ENCODE assay signal across 19 cellular contexts in genomic region chr15:100115066-100115710, GRCh38.
DNase-seq lines count a peak whose midpoint lies in the region; ATAC-seq and TF ChIP-seq lines count a peak whose summit lies in the region.
"Had no signal": no experiment of that assay in that cellular context is flagged by ENCODE, and none has a peak within 500 bp of the region (broad histone marks: within the 10 kb centered on the region; RNA-seq: fewer than 3 reads in every experiment).

No MANE protein-coding gene starts in this region.

- no peak for TF ChIP-seq CTCF in PC-3 (conservative IDR thresholded peaks at IDR 0.05; ENCODE audit: low read depth, low read length)

- H3K9me3 ChIP-seq in PC-3 (ENCODE audit: low read length): no peaks in the 10 kb centered on the region
- no peaks in the 10 kb centered on the region for H3K9me3 ChIP-seq in muscle layer of colon (ENCODE audit: low read length)
- no peaks in the 10 kb centered on the region for H3K9me3 ChIP-seq in stomach smooth muscle (ENCODE audit: control insufficient read depth in 2 of 2, low read length in 2 of 2)
- H3K9me3 ChIP-seq: colonic mucosa had no signal

- H4K20me1 ChIP-seq in PC-3 (ENCODE audit: low read length): no peaks in the 10 kb centered on the region

- H3K4me3 ChIP-seq in PC-3 (ENCODE audit: low read length): no peak overlapping the region
- H3K4me3 ChIP-seq in muscle layer of colon (ENCODE audit: low read depth in 1 of 2, low read length in 2 of 2): no peak overlapping the region
- H3K4me3 ChIP-seq in stomach smooth muscle (ENCODE audit: low read length in 2 of 2): no peak overlapping the region
- H3K4me3 ChIP-seq: colonic mucosa had no signal

- no peaks in the 10 kb centered on the region for H3K27me3 ChIP-seq in PC-3 (ENCODE audit: low read length)
- no peaks in the 10 kb centered on the region for H3K27me3 ChIP-seq in muscle layer of colon (ENCODE audit: control insufficient read depth in 1 of 2, insufficient read depth in 2 of 2, low read length in 2 of 2)
- H3K27me3 ChIP-seq in stomach smooth muscle (ENCODE audit: control insufficient read depth in 1 of 2, insufficient read depth in 2 of 2, low read length in 2 of 2): no peaks in the 10 kb centered on the region
- H3K27me3 ChIP-seq: colonic mucosa had no signal

- POLR2A ChIA-PET in PC-3 (lab: Charles Lee; ENCODE audit: unreplicated experiment): no interaction called here

- CTCF ChIA-PET in PC-3 (lab: Charles Lee): interaction anchor here (1.1 kb wide), 1 partner anchor 235 kb away, joined by 3 read pairs; no protein-coding TSS in a partner anchor

- DNase-seq in PC-3 (no peak), caudate nucleus (lab: John Stamatoyannopoulos, UW) (no peak), GOT3 (lab: John Stamatoyannopoulos, UW) (no peak), cerebellum (ENCODE audit: low spot score) (no peak)
- DNase-seq: activated CD8-positive, alpha-beta T cell treated with anti-CD3 and anti-CD28 coated beads, Interleukin-2, amount 10 ng/mL, durations not matched to agents 7 days and 5 days; activated naive CD8-positive, alpha-beta T cell treated with anti-CD3 and anti-CD28 coated beads, Interleukin-2, amount 50 U/mL, for 24 hours; colonic mucosa; GF-D8; Karpas-422; midbrain; NK-92 treated with Interleukin-12 subunit alpha and Interleukin-12 subunit beta, amount 100 ng/mL, for 24 hours; occipital lobe; stimulated activated naive CD8-positive, alpha-beta T cell treated with anti-CD3 and anti-CD28 coated beads, Interleukin-15, Interleukin-2, amounts not matched to agents 100 U/mL and 50 U/mL, for 24 hours; T-cell had no signal

- no peak overlapping the region for H3K9ac ChIP-seq in PC-3 (ENCODE audit: low read length)
- no peak overlapping the region for H3K9ac ChIP-seq in muscle layer of colon (ENCODE audit: low read length)
- no peak overlapping the region for H3K9ac ChIP-seq in stomach smooth muscle (ENCODE audit: low read length in 2 of 2)

- H3K27ac ChIP-seq in PC-3 (ENCODE audit: low read length) (no peak overlapping the region), caudate nucleus (ENCODE audit: low read depth, low read length) (peak overlapping the region; percentile 89), muscle layer of colon (ENCODE audit: low read depth, low read length) (peak overlapping the region; percentile 77), stomach smooth muscle (ENCODE audit: low read length) (peak overlapping the region; percentile 24)
- H3K27ac ChIP-seq: colonic mucosa had no signal

- no peak for ATAC-seq in PC-3
- ATAC-seq in HG03342 (IDR thresholded peaks at IDR 0.05; ENCODE audit: unreplicated experiment): no peak
- no peak for ATAC-seq in GM18519 (IDR thresholded peaks at IDR 0.05; ENCODE audit: low FRiP score, unreplicated experiment)
- ATAC-seq: activated CD8-positive, alpha-beta T cell treated with anti-CD3 and anti-CD28 coated beads, Interleukin-2, amount 10 ng/mL, durations not matched to agents 7 days and 5 days; activated naive CD8-positive, alpha-beta T cell treated with anti-CD3 and anti-CD28 coated beads, Interleukin-2, amount 50 U/mL, for 24 hours; stimulated activated naive CD8-positive, alpha-beta T cell treated with anti-CD3 and anti-CD28 coated beads, Interleukin-15, Interleukin-2, amounts not matched to agents 100 U/mL and 50 U/mL, for 24 hours; T-cell; WTC11 had no signal

- peaks cover 40% of the 10 kb centered on the region for H3K4me1 ChIP-seq in PC-3 (ENCODE audit: insufficient read depth, low read length)
- H3K4me1 ChIP-seq in muscle layer of colon (ENCODE audit: insufficient read depth, low read length): peaks cover 61% of the 10 kb centered on the region
- H3K4me1 ChIP-seq in stomach smooth muscle (ENCODE audit: control insufficient read depth, insufficient read depth, low read length): peaks cover 49% of the 10 kb centered on the region
- H3K4me1 ChIP-seq: colonic mucosa had no signal

- H3K9me2 ChIP-seq in PC-3 (replicated peaks; ENCODE audit: low read length): no peaks in the 10 kb centered on the region

- H3K4me2 ChIP-seq in PC-3 (ENCODE audit: low read length): peak overlapping the region; percentile 15; the same call in 1 of the 2 replicates

- H2AFZ ChIP-seq in PC-3 (ENCODE audit: low read length): no peak overlapping the region

- intact Hi-C loops in PC-3 (cut with micrococcal nuclease): loop anchor here (10.0 kb wide), 2 partner anchors 150 to 190 kb away; no protein-coding TSS in a partner anchor

- H3K79me2 ChIP-seq in PC-3 (ENCODE audit: low read length): no peaks in the 10 kb centered on the region

- TSS peak; percentile 27 for BruUV-seq in PC-3 (replicated peaks; lab: Mats Ljungman, UMichigan)

- H3F3A ChIP-seq in PC-3 (ENCODE audit: low read length, unreplicated experiment): no peaks in the 10 kb centered on the region

- H3K36me3 ChIP-seq in PC-3 (ENCODE audit: low read depth, low read length): no peaks in the 10 kb centered on the region
- H3K36me3 ChIP-seq in muscle layer of colon (ENCODE audit: insufficient read depth, low read length): no peaks in the 10 kb centered on the region
- no peaks in the 10 kb centered on the region for H3K36me3 ChIP-seq in stomach smooth muscle (ENCODE audit: control insufficient read depth in 2 of 2, insufficient read depth in 2 of 2, low read length in 2 of 2)
- H3K36me3 ChIP-seq: colonic mucosa had no signal
